24 cellular contexts compared by ENCODE assay signal in the genomic region with DNA sequence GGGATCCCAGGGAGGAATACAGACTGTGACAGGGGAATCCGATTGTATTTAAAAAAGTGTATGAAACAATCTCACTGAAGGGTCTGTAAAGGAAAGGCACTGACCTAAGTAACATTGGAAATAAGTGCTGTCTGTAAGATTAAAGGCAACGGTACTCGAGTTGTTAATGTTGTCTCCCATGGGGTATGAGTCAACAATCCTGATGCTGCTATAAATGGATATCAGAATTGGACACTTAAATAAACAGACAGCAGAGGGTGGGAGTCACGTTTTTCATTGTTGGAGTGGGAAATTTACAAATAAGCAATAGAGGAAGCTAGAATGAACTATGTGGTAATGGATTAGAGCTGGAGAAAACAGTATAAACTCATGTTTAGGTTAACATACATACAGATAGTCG.
"Had no signal": no experiment of that assay in that cellular context is flagged by ENCODE, and none has a peak within 500 bp of the region (broad histone marks: within the 10 kb centered on the region; RNA-seq: fewer than 3 reads in every experiment).

No MANE protein-coding gene starts in this region.

- H3K9me3 Mint-ChIP-seq: T-helper 1 cell treated with Interleukin-12 subunit alpha and Interleukin-12 subunit beta and Interleukin-4 antibody, amounts not matched to agents 30 μg/mL and 1 μg/mL, for 36 hours had no signal

- H3K27me3 ChIP-seq: adrenal gland, ascending aorta, right atrium auricular region, upper lobe of left lung had no signal

- DNase-seq: activated CD4-positive, alpha-beta T cell treated with anti-CD3 and anti-CD28 coated beads, Interleukin-2, amount 50 U/mL, for 4 hours; activated CD8-positive, alpha-beta memory T cell treated with anti-CD3 and anti-CD28 coated beads for 24 hours; activated CD8-positive, alpha-beta memory T cell treated with anti-CD3 and anti-CD28 coated beads, Interleukin-2, amount 50 U/mL, for 4 hours; activated naive CD4-positive, alpha-beta T cell; activated T-cell treated with anti-CD3 and anti-CD28 coated beads, Interleukin-2, amount 50 U/mL, for 4 hours; adrenal gland; cerebellar nuclear complex; foreskin fibroblast; natural killer cell; stimulated activated CD4-positive, alpha-beta T cell treated with anti-CD3 and anti-CD28 coated beads, Interleukin-12 subunit alpha, Interleukin-12 subunit beta, amount 100 ng/mL, for 4 hours; stimulated activated CD4-positive, alpha-beta T cell treated with anti-CD3 and anti-CD28 coated beads, Interleukin-4, amount 100 ng/mL, for 4 hours; stimulated activated naive CD8-positive, alpha-beta T cell treated with anti-CD3 and anti-CD28 coated beads, Interleukin-15, Interleukin-2, amounts not matched to agents 100 U/mL and 50 U/mL, for 24 hours; T1000; upper lobe of left lung had no signal

- H3K9me3 ChIP-seq: adrenal gland, prostate gland had no signal

- H3K4me3 ChIP-seq: adrenal gland, ascending aorta, coronary artery, lung, prostate gland, right atrium auricular region, upper lobe of left lung had no signal

- H3K27ac Mint-ChIP-seq: activated naive CD8-positive, alpha-beta T cell; activated T-helper 2 cell treated with anti-CD3 and anti-CD28 coated beads, Interferon-gamma antibody, Interleukin-2, Interleukin-4, amounts not matched to agents 10 μg/mL and 5 μg/mL and 100 μg/mL, durations not matched to agents 14 hours and 24 hours and 36 hours; natural killer cell; T-helper 1 cell treated with Interleukin-12 subunit alpha and Interleukin-12 subunit beta and Interleukin-4 antibody, amounts not matched to agents 30 μg/mL and 1 μg/mL, for 36 hours; WTC11 had no signal

- H3K27me3 Mint-ChIP-seq: activated naive CD8-positive, alpha-beta T cell had no signal

- H3K27ac ChIP-seq: adrenal gland, ascending aorta, coronary artery, prostate gland, right atrium auricular region, upper lobe of left lung had no signal

- H3K4me1 ChIP-seq: adrenal gland, ascending aorta, prostate gland, right atrium auricular region, upper lobe of left lung had no signal

- H3K4me3 Mint-ChIP-seq: activated naive CD8-positive, alpha-beta T cell; activated T-cell treated with anti-CD3 and anti-CD28 coated beads, Interleukin-2, amount 50 U/mL, for 4 hours; natural killer cell; T-helper 1 cell treated with Interleukin-12 subunit alpha and Interleukin-12 subunit beta and Interleukin-4 antibody, amounts not matched to agents 30 μg/mL and 1 μg/mL, for 36 hours; WTC11 had no signal

- H3K36me3 ChIP-seq: adrenal gland, ascending aorta, prostate gland, right atrium auricular region, upper lobe of left lung had no signal

- H3K36me3 Mint-ChIP-seq: activated naive CD8-positive, alpha-beta T cell; WTC11 had no signal

- H3K4me1 Mint-ChIP-seq: natural killer cell, WTC11 had no signal

- ATAC-seq: activated T-cell treated with anti-CD3 and anti-CD28 coated beads, Interleukin-2, amount 50 U/mL, for 4 hours; left lobe of liver; natural killer cell; stimulated activated naive CD8-positive, alpha-beta T cell treated with anti-CD3 and anti-CD28 coated beads, Interleukin-15, Interleukin-2, amounts not matched to agents 100 U/mL and 50 U/mL, for 24 hours; WTC11 had no signal
